Comparison of ENCODE assay signal across 2 cellular contexts in the genomic region with DNA sequence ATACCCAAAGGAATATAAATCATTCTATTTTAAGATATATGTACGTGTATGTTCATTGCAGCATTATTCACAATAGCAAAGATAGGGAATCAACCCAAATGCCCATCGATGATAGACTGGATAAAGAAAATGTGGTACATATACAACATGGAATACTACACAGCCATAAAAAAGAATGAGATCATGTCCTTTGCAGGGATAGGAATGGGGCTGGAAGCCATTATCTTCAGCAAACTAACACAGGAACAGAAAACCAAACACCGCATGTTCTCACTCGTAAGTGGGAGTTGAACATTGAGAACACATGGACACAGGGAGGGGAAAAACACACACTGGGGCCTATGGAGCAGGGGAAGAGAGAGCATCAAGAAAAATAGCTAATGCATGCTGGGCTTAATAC. TPM values are rescaled to one million over a fixed set of nuclear protein-coding genes. Genes with fewer than 3 reads are reported as not detected.
"Had no signal": no experiment of that assay in that cellular context is flagged by ENCODE, and none has a peak within 500 bp of the region (broad histone marks: within the 10 kb centered on the region; RNA-seq: fewer than 3 reads in every experiment).

No MANE protein-coding gene starts in this region.

RNA-seq across cellular contexts. Expression of a gene that starts 18.9 kb away (rescaled TPM):
- total RNA-seq: lung microvascular endothelial cell had no signal
- polyA plus RNA-seq: immature natural killer cell had no signal
